Comparison of ENCODE assay signal across 15 cellular contexts in genomic region chr4:99029018-99029735, GRCh38. TPM values are rescaled to one million over a fixed set of nuclear protein-coding genes. Genes with fewer than 3 reads are reported as not detected.
A peak's percentile ranks its signal among the peaks of the same experiment; 100 is the strongest.
DNase-seq lines count a peak whose midpoint lies in the region; ATAC-seq and TF ChIP-seq lines count a peak whose summit lies in the region.
"Had no signal": no experiment of that assay in that cellular context is flagged by ENCODE, and none has a peak within 500 bp of the region (broad histone marks: within the 10 kb centered on the region; RNA-seq: fewer than 3 reads in every experiment).

No MANE protein-coding gene starts in this region.

- no peaks in the 10 kb centered on the region for H3K36me3 ChIP-seq in H7 (replicated peaks; ENCODE audit: control insufficient read depth, insufficient read depth, low read length)
- H3K36me3 ChIP-seq: cardiac muscle cell had no signal

- H3K4me3 Mint-ChIP-seq in T-cell (no peak overlapping the region), nephron progenitor cell (no peak overlapping the region)
- H3K4me3 Mint-ChIP-seq in activated naive CD8-positive, alpha-beta T cell treated with anti-CD3 and anti-CD28 coated beads, Interleukin-2, amount 50 U/mL, for 24 hours = no peak overlapping the region

- no peak for DNase-seq in T-cell
- no peak for DNase-seq in nephron progenitor cell
- DNase-seq in H7 = no peak
- DNase-seq in activated naive CD8-positive, alpha-beta T cell treated with anti-CD3 and anti-CD28 coated beads, Interleukin-2, amount 50 U/mL, for 24 hours = no peak
- no peak for DNase-seq in NCI-H510A treated with DMSO at 0.1 percent for 48 hours (lab: John Stamatoyannopoulos, UW)
- DNase-seq: activated effector memory CD4-positive, alpha-beta T cell treated with Interleukin-2 at 50 U/mL for 16 hours; DMS 273 treated with DMSO at 0.1 percent for 48 hours; esophagus squamous epithelium; NCI-H2081; stimulated activated CD4-positive, alpha-beta T cell treated with anti-CD3 and anti-CD28 coated beads, Interleukin-4, amount 100 ng/mL, for 1 hour had no signal

- H3K4me3 ChIP-seq in H7 (ENCODE audit: insufficient read depth, low read depth, low read length) = no peak overlapping the region
- H3K4me3 ChIP-seq: cardiac muscle cell, esophagus squamous epithelium, suprapubic skin had no signal

- H3K4me1 Mint-ChIP-seq in T-cell (peaks cover 64 to 78% (median 72%) of the 10 kb centered on the region in 3 donors), nephron progenitor cell (peaks cover 6% of the 10 kb centered on the region)
- H3K4me1 Mint-ChIP-seq in activated naive CD8-positive, alpha-beta T cell treated with anti-CD3 and anti-CD28 coated beads, Interleukin-2, amount 50 U/mL, for 24 hours = peaks cover 53% of the 10 kb centered on the region

- H3K27me3 ChIP-seq in H7 (ENCODE audit: control insufficient read depth, insufficient read depth, low read length) = no peaks in the 10 kb centered on the region
- H3K27me3 ChIP-seq: cardiac muscle cell, esophagus squamous epithelium, suprapubic skin had no signal

- H3K9me3 Mint-ChIP-seq in T-cell (no peaks in the 10 kb centered on the region), nephron progenitor cell (peaks cover 6% of the 10 kb centered on the region)
- H3K9me3 Mint-ChIP-seq in activated naive CD8-positive, alpha-beta T cell treated with anti-CD3 and anti-CD28 coated beads, Interleukin-2, amount 50 U/mL, for 24 hours = no peaks in the 10 kb centered on the region

- H3K27me3 Mint-ChIP-seq in T-cell = no peaks in the 10 kb centered on the region
- H3K27me3 Mint-ChIP-seq in nephron progenitor cell (ENCODE audit: low read depth, poor library complexity) = no peaks in the 10 kb centered on the region
- no peaks in the 10 kb centered on the region for H3K27me3 Mint-ChIP-seq in activated naive CD8-positive, alpha-beta T cell treated with anti-CD3 and anti-CD28 coated beads, Interleukin-2, amount 50 U/mL, for 24 hours

- peak; percentile 77 for ATAC-seq in GM18868 (IDR thresholded peaks at IDR 0.05; ENCODE audit: unreplicated experiment)
- peak; percentile 68 for ATAC-seq in HG02852 (IDR thresholded peaks at IDR 0.05; ENCODE audit: unreplicated experiment)
- no peak for ATAC-seq in T-cell (replicated peaks in 1 of 4)
- no peak for ATAC-seq in activated naive CD8-positive, alpha-beta T cell treated with anti-CD3 and anti-CD28 coated beads, Interleukin-2, amount 50 U/mL, for 24 hours
- ATAC-seq: HCT116 had no signal

- CTCF ChIA-PET in T-cell (lab: Charles Lee) = interaction anchor here in 1 of 2 donors (0.7 to 1.8 kb wide), 3 partner anchors 17 to 36 kb away, joined by 3 to 11 read pairs (median 6); partner anchors contain the start of gene METAP1

- no peak for TF ChIP-seq CTCF in nephron progenitor cell (IDR thresholded peaks at IDR 0.05)

- H3K36me3 Mint-ChIP-seq in T-cell (peaks cover 25% of the 10 kb centered on the region), nephron progenitor cell (ENCODE audit: low read depth) (peaks cover 29% of the 10 kb centered on the region)
- H3K36me3 Mint-ChIP-seq in activated naive CD8-positive, alpha-beta T cell treated with anti-CD3 and anti-CD28 coated beads, Interleukin-2, amount 50 U/mL, for 24 hours (ENCODE audit: low read depth) = peaks cover 37% of the 10 kb centered on the region

- POLR2A ChIA-PET in T-cell (lab: Charles Lee) = interaction anchor here (0.6 to 0.7 kb wide), 2 partner anchors 100 to 1146 kb away, joined by 3 to 4 read pairs; partner anchors contain the start of gene EIF4E (in 1 of the 2)

- peak overlapping the region; percentile 41 to 50 for H3K27ac Mint-ChIP-seq in T-cell
- peak overlapping the region; percentile 16 for H3K27ac Mint-ChIP-seq in nephron progenitor cell
- no peak overlapping the region for H3K27ac Mint-ChIP-seq in activated naive CD8-positive, alpha-beta T cell treated with anti-CD3 and anti-CD28 coated beads, Interleukin-2, amount 50 U/mL, for 24 hours

RNA-seq across cellular contexts. Expression of gene METAP1, which starts 33.7 kb away (rescaled TPM):
- total RNA-seq in T-cell = 10 to 100 TPM; 32.9 to 39.8 (median 39.2) TPM
- 94.4 and 126 TPM in 2 replicates for total RNA-seq in H7 (2014; rRNA removed; shearing (Covaris generic))

RNA-seq across cellular contexts. Expression of gene ADH5, which starts 59.4 kb away (rescaled TPM):
- total RNA-seq in T-cell = 10 to 100 TPM; 51.1 to 80.6 (median 70.5) TPM
- 331 and 341 TPM in 2 replicates for total RNA-seq in H7 (2014; rRNA removed; shearing (Covaris generic))

Comparison
In these comparisons a context has a peak if more than half of its experiments do, and no peak if none do; other contexts are left out.
1. ATAC-seq: peak in GM18868 (single experiment) and HG02852 (single experiment); none in T-cell (0 of 4) and activated naive CD8-positive, alpha-beta T cell treated with anti-CD3 and anti-CD28 coated beads, Interleukin-2, amount 50 U/mL, for 24 hours (single experiment).